Comparison of ENCODE assay signal across 8 cellular contexts in the genomic region with DNA sequence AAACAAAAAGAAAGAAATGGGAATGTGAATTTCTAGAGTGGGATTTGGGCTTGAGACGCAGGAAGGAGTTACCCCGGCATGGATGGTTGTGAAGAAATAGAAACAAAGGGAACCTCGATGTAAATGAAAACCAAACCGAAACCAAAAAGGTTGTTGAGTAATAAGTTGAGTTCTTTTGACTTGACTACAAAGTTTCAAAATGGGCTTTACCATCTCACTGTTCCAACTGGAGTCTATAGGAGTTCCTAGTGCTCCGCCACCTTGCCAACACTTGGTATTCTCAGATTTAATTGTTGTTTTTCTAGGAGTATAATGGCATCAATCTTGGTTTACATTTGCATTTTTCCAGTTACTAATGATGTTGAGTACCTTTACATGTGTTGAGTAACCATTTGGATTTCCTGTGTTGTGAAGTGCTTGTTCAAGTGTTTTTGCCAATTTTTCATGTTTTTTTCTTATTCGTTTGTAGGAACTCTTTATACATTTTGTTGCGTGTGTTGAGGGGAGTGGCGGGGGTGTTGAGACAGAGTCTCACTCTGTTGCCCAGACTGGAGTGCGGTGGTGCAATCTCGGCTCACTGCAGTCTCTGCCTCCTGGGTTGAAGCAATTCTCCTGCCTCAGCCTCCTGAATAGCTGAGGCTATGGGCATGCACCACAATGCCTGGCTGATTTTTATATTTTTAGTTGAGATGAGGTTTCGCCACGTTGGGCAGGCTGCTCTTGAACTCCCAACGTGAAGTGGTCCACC. TPM values are rescaled to one million over a fixed set of nuclear protein-coding genes. Genes with fewer than 3 reads are reported as not detected.
DNase-seq lines count a peak whose midpoint lies in the region; ATAC-seq, FAIRE-seq and TF ChIP-seq lines count a peak whose summit lies in the region.
"Had no signal": no experiment of that assay in that cellular context is flagged by ENCODE, and none has a peak within 500 bp of the region (broad histone marks: within the 10 kb centered on the region; RNA-seq: fewer than 3 reads in every experiment).

No MANE protein-coding gene starts in this region.

- peak; percentile 56 to 63 for ATAC-seq in activated T-cell treated with anti-CD3 and anti-CD28 coated beads, Interleukin-2, amount 50 U/mL, for 4 hours
- no peak for ATAC-seq in SK-N-SH treated with all-trans-retinoic acid at 6 μM for 48 hours

- H3K4me3 Mint-ChIP-seq in activated T-cell treated with anti-CD3 and anti-CD28 coated beads, Interleukin-2, amount 50 U/mL, for 4 hours = peak overlapping the region; percentile 25
- H3K4me3 Mint-ChIP-seq in activated CD4-positive, alpha-beta memory T cell treated with anti-CD3 and anti-CD28 coated beads for 36 hours = peak overlapping the region; percentile 34
- peak overlapping the region; percentile 2 for H3K4me3 Mint-ChIP-seq in stimulated activated naive CD8-positive, alpha-beta T cell treated with anti-CD3 and anti-CD28 coated beads, Interleukin-15, Interleukin-2, amounts not matched to agents 100 ng/mL and 50 ng/mL, for 24 hours

- H3K27me3 Mint-ChIP-seq in activated T-cell treated with anti-CD3 and anti-CD28 coated beads, Interleukin-2, amount 50 U/mL, for 4 hours (ENCODE audit: low read depth) = no peaks in the 10 kb centered on the region
- H3K27me3 Mint-ChIP-seq in activated CD4-positive, alpha-beta memory T cell treated with anti-CD3 and anti-CD28 coated beads for 36 hours = no peaks in the 10 kb centered on the region
- no peaks in the 10 kb centered on the region for H3K27me3 Mint-ChIP-seq in stimulated activated naive CD8-positive, alpha-beta T cell treated with anti-CD3 and anti-CD28 coated beads, Interleukin-15, Interleukin-2, amounts not matched to agents 100 ng/mL and 50 ng/mL, for 24 hours

- peak overlapping the region; percentile 33 for H3K27ac Mint-ChIP-seq in activated CD4-positive, alpha-beta memory T cell treated with anti-CD3 and anti-CD28 coated beads for 36 hours
- H3K27ac Mint-ChIP-seq in stimulated activated naive CD8-positive, alpha-beta T cell treated with anti-CD3 and anti-CD28 coated beads, Interleukin-15, Interleukin-2, amounts not matched to agents 100 ng/mL and 50 ng/mL, for 24 hours = peak overlapping the region; percentile 45

- peaks cover 10% of the 10 kb centered on the region for H3K4me1 Mint-ChIP-seq in activated T-cell treated with anti-CD3 and anti-CD28 coated beads, Interleukin-2, amount 50 U/mL, for 4 hours (ENCODE audit: low read depth)
- peaks cover 20% of the 10 kb centered on the region for H3K4me1 Mint-ChIP-seq in activated CD4-positive, alpha-beta memory T cell treated with anti-CD3 and anti-CD28 coated beads for 36 hours (ENCODE audit: low read depth)
- peaks cover 17% of the 10 kb centered on the region for H3K4me1 Mint-ChIP-seq in stimulated activated naive CD8-positive, alpha-beta T cell treated with anti-CD3 and anti-CD28 coated beads, Interleukin-15, Interleukin-2, amounts not matched to agents 100 ng/mL and 50 ng/mL, for 24 hours (ENCODE audit: low read depth)

- POLR2A ChIA-PET in activated CD4-positive, alpha-beta memory T cell treated with anti-CD3 and anti-CD28 coated beads for 36 hours (lab: Charles Lee) = interaction anchor here (1.5 to 3.2 kb wide), 3 partner anchors 9 to 11 kb away, joined by 5 to 13 read pairs (median 6); a partner anchor contains a TSS

- H3K9me3 Mint-ChIP-seq in activated T-cell treated with anti-CD3 and anti-CD28 coated beads, Interleukin-2, amount 50 U/mL, for 4 hours = no peaks in the 10 kb centered on the region
- H3K9me3 Mint-ChIP-seq in activated CD4-positive, alpha-beta memory T cell treated with anti-CD3 and anti-CD28 coated beads for 36 hours = no peaks in the 10 kb centered on the region
- no peaks in the 10 kb centered on the region for H3K9me3 Mint-ChIP-seq in stimulated activated naive CD8-positive, alpha-beta T cell treated with anti-CD3 and anti-CD28 coated beads, Interleukin-15, Interleukin-2, amounts not matched to agents 100 ng/mL and 50 ng/mL, for 24 hours

- intact Hi-C loops in activated CD4-positive, alpha-beta memory T cell treated with anti-CD3 and anti-CD28 coated beads for 36 hours (cut with micrococcal nuclease) = loop anchor here (1.0 kb wide), 2 partner anchors 9 to 13 kb away; a partner anchor contains a TSS

- DNase-seq in activated T-cell treated with anti-CD3 and anti-CD28 coated beads, Interleukin-2, amount 50 U/mL, for 4 hours = no peak
- DNase-seq in activated T-cell treated with anti-CD3 and anti-CD28 coated beads for 4 hours = no peak
- DNase-seq in activated CD4-positive, alpha-beta memory T cell treated with anti-CD3 and anti-CD28 coated beads for 36 hours = no peak
- DNase-seq in HTR-8/SVneo (ENCODE audit: insufficient read length, low spot score) = no peak

- peaks cover 21% of the 10 kb centered on the region for H3K36me3 Mint-ChIP-seq in activated T-cell treated with anti-CD3 and anti-CD28 coated beads, Interleukin-2, amount 50 U/mL, for 4 hours (ENCODE audit: insufficient read depth)
- H3K36me3 Mint-ChIP-seq in activated CD4-positive, alpha-beta memory T cell treated with anti-CD3 and anti-CD28 coated beads for 36 hours = peaks cover 25% of the 10 kb centered on the region
- peaks cover 26% of the 10 kb centered on the region for H3K36me3 Mint-ChIP-seq in stimulated activated naive CD8-positive, alpha-beta T cell treated with anti-CD3 and anti-CD28 coated beads, Interleukin-15, Interleukin-2, amounts not matched to agents 100 ng/mL and 50 ng/mL, for 24 hours (ENCODE audit: low read depth)

- FAIRE-seq in HTR-8/SVneo (lab: Jason Lieb, UNC) = no peak

- CTCF ChIA-PET in activated CD4-positive, alpha-beta memory T cell treated with anti-CD3 and anti-CD28 coated beads for 36 hours (lab: Charles Lee) = interaction anchor here (0.6 to 1.6 kb wide), 2 partner anchors 15 to 70 kb away, joined by 3 to 6 read pairs; a partner anchor contains a TSS

TF ChIP-seq in SK-N-SH treated with all-trans-retinoic acid at 6 μM for 48 hours, 23 proteins besides CTCF, POLR2A, EP300 and RAD21 (continues in another document):
- TF ChIP-seq ZNF70 (CRISPR knock-in tag; IDR thresholded peaks at IDR 0.05) (no peak), RARB (CRISPR knock-in tag; IDR thresholded peaks at IDR 0.05) (no peak), ESRRG (CRISPR knock-in tag; IDR thresholded peaks at IDR 0.05) (no peak), TCF4 (CRISPR knock-in tag; IDR thresholded peaks at IDR 0.05; ENCODE audit: borderline replicate concordance) (no peak), ZC3H10 (CRISPR knock-in tag; IDR thresholded peaks at IDR 0.05) (no peak), ISL1 (CRISPR knock-in tag; IDR thresholded peaks at IDR 0.05) (no peak), ZNF8 (CRISPR knock-in tag; IDR thresholded peaks at IDR 0.05) (no peak), ARNTL (CRISPR knock-in tag; IDR thresholded peaks at IDR 0.05; ENCODE audit: borderline replicate concordance, low read depth) (no peak), SNAI2 (CRISPR knock-in tag; IDR thresholded peaks at IDR 0.05) (no peak)
- TF ChIP-seq, protein P1, sequence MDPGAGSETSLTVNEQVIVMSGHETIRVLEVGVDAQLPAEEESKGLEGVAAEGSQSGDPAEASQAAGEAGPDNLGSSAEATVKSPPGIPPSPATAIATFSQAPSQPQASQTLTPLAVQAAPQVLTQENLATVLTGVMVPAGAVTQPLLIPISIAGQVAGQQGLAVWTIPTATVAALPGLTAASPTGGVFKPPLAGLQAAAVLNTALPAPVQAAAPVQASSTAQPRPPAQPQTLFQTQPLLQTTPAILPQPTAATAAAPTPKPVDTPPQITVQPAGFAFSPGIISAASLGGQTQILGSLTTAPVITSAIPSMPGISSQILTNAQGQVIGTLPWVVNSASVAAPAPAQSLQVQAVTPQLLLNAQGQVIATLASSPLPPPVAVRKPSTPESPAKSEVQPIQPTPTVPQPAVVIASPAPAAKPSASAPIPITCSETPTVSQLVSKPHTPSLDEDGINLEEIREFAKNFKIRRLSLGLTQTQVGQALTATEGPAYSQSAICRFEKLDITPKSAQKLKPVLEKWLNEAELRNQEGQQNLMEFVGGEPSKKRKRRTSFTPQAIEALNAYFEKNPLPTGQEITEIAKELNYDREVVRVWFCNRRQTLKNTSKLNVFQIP (CRISPR knock-in tag; IDR thresholded peaks at IDR 0.05; ENCODE audit: borderline replicate concordance, low read depth) = no peak
- TF ChIP-seq, protein P2, sequence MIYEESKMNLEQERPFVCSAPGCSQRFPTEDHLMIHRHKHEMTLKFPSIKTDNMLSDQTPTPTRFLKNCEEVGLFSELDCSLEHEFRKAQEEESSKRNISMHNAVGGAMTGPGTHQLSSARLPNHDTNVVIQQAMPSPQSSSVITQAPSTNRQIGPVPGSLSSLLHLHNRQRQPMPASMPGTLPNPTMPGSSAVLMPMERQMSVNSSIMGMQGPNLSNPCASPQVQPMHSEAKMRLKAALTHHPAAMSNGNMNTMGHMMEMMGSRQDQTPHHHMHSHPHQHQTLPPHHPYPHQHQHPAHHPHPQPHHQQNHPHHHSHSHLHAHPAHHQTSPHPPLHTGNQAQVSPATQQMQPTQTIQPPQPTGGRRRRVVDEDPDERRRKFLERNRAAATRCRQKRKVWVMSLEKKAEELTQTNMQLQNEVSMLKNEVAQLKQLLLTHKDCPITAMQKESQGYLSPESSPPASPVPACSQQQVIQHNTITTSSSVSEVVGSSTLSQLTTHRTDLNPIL (CRISPR knock-in tag; IDR thresholded peaks at IDR 0.05; ENCODE audit: low read depth) = no peak

RNA-seq across cellular contexts. Expression of a gene that starts 9.2 kb away (rescaled TPM):
- total RNA-seq in activated T-cell treated with anti-CD3 and anti-CD28 coated beads, Interleukin-2, amount 50 U/mL, for 4 hours = 100 to 1,000 TPM; 226 to 281 (median 237) TPM
- 100 to 1,000 TPM; 267 to 275 TPM for total RNA-seq in activated CD4-positive, alpha-beta memory T cell treated with anti-CD3 and anti-CD28 coated beads for 36 hours

RNA-seq across cellular contexts. Expression of a gene that starts 12.6 kb away (rescaled TPM):
- 1,000 to 10,000 TPM; 3,242 to 3,402 (median 3,363) TPM for total RNA-seq in activated T-cell treated with anti-CD3 and anti-CD28 coated beads, Interleukin-2, amount 50 U/mL, for 4 hours
- total RNA-seq in activated CD4-positive, alpha-beta memory T cell treated with anti-CD3 and anti-CD28 coated beads for 36 hours = 1,000 to 10,000 TPM; 2,630 to 2,642 TPM

RNA-seq across cellular contexts. Expression of a gene that starts 14.3 kb away (rescaled TPM):
- 1 to 10 TPM; 6.1 to 8.8 (median 8.4) TPM for total RNA-seq in activated T-cell treated with anti-CD3 and anti-CD28 coated beads, Interleukin-2, amount 50 U/mL, for 4 hours
- total RNA-seq in activated CD4-positive, alpha-beta memory T cell treated with anti-CD3 and anti-CD28 coated beads for 36 hours = 1 to 10 TPM; 6.3 to 7.0 TPM

RNA-seq across cellular contexts. Expression of a gene that starts 21.7 kb away (rescaled TPM):
- not detected for total RNA-seq in activated T-cell treated with anti-CD3 and anti-CD28 coated beads, Interleukin-2, amount 50 U/mL, for 4 hours
- not detected for total RNA-seq in activated CD4-positive, alpha-beta memory T cell treated with anti-CD3 and anti-CD28 coated beads for 36 hours
- total RNA-seq: HT1080, OCI-LY7 had no signal

RNA-seq across cellular contexts. Expression of a gene that starts 28.1 kb away (rescaled TPM):
- total RNA-seq in activated T-cell treated with anti-CD3 and anti-CD28 coated beads, Interleukin-2, amount 50 U/mL, for 4 hours = under 1 TPM; 0.18 to 0.46 (median 0.35) TPM
- total RNA-seq in activated CD4-positive, alpha-beta memory T cell treated with anti-CD3 and anti-CD28 coated beads for 36 hours = under 1 TPM; 0.17 to 0.39 TPM
